ENCODE assay signal across 11 cellular contexts in genomic region chr7:24283559-24283899, GRCh38. TPM values are rescaled to one million over a fixed set of nuclear protein-coding genes. Genes with fewer than 3 reads are reported as not detected.
A peak's percentile ranks its signal among the peaks of the same experiment; 100 is the strongest.
DNase-seq lines count a peak whose midpoint lies in the region; ATAC-seq and TF ChIP-seq lines count a peak whose summit lies in the region.
"Had no signal": no experiment of that assay in that cellular context is flagged by ENCODE, and none has a peak within 500 bp of the region (broad histone marks: within the 10 kb centered on the region; RNA-seq: fewer than 3 reads in every experiment).

No MANE protein-coding gene starts in this region.

- TF ChIP-seq CTCF in psoas muscle (IDR thresholded peaks at IDR 0.05): no peak

- H3K9me3 ChIP-seq in HUES64 (ENCODE audit: insufficient read depth, low read depth, low read length) (peaks cover 11% of the 10 kb centered on the region), psoas muscle (no peaks in the 10 kb centered on the region)
- H3K9me3 ChIP-seq in effector memory CD4-positive, alpha-beta T cell (ENCODE audit: control insufficient read depth, low read length): no peaks in the 10 kb centered on the region

- peak; percentile 10 for DNase-seq in DMS79 treated with DMSO at 0.1 percent for 48 hours (lab: John Stamatoyannopoulos, UW)
- no peak for DNase-seq in DMS79 (lab: John Stamatoyannopoulos, UW)
- DNase-seq in effector memory CD4-positive, alpha-beta T cell: no peak
- no peak for DNase-seq in psoas muscle
- no peak for DNase-seq in middle frontal gyrus (ENCODE audit: extremely low spot score, low spot score)
- no peak for DNase-seq in GDM1 (lab: John Stamatoyannopoulos, UW)
- DNase-seq in NCI-H2081 treated with DMSO at 0.1 percent for 48 hours (lab: John Stamatoyannopoulos, UW): no peak

- intact Hi-C loops in psoas muscle (cut with DNase I): no loop called here

- no peak for ATAC-seq in psoas muscle

- peak overlapping the region; percentile 52 for H3K4me3 ChIP-seq in HUES64 (ENCODE audit: low read length)
- peak overlapping the region; percentile 30 for H3K4me3 ChIP-seq in effector memory CD4-positive, alpha-beta T cell (ENCODE audit: insufficient read depth, low read depth, low read length, poor library complexity, severe bottlenecking)
- H3K4me3 ChIP-seq in psoas muscle: peak overlapping the region; percentile 44

- H3K4me1 ChIP-seq in HUES64 (ENCODE audit: insufficient read depth, low read length): peaks cover 10% of the 10 kb centered on the region
- peaks cover 8% of the 10 kb centered on the region for H3K4me1 ChIP-seq in effector memory CD4-positive, alpha-beta T cell (ENCODE audit: control insufficient read depth, insufficient read depth, low read length, poor library complexity, severe bottlenecking)
- H3K4me1 ChIP-seq in psoas muscle: peaks cover 5% of the 10 kb centered on the region

- peaks cover 73% of the 10 kb centered on the region for H3K27me3 ChIP-seq in HUES64 (ENCODE audit: insufficient read depth, low read length)
- H3K27me3 ChIP-seq in effector memory CD4-positive, alpha-beta T cell (replicated peaks; ENCODE audit: control insufficient read depth, insufficient read depth, low read length, poor library complexity, severe bottlenecking): peaks cover 16% of the 10 kb centered on the region
- H3K27me3 ChIP-seq in psoas muscle (ENCODE audit: insufficient read depth in 3 of 3, low read length in 2 of 3): peaks cover 2 to 57% (median 12%) of the 10 kb centered on the region in 3 donors

- H3K27ac ChIP-seq in HUES64 (ENCODE audit: low read depth, low read length) (no peak overlapping the region), psoas muscle (no peak overlapping the region)
- H3K27ac ChIP-seq in effector memory CD4-positive, alpha-beta T cell (ENCODE audit: insufficient read depth, low read length, poor library complexity, severe bottlenecking): no peak overlapping the region
- H3K27ac ChIP-seq: 22Rv1, tibial nerve had no signal

- H3K36me3 ChIP-seq in HUES64 (ENCODE audit: insufficient read depth, low read length) (no peaks in the 10 kb centered on the region), psoas muscle (ENCODE audit: insufficient read depth in 1 of 2, low read depth in 1 of 2) (no peaks in the 10 kb centered on the region)
- H3K36me3 ChIP-seq in effector memory CD4-positive, alpha-beta T cell (ENCODE audit: control insufficient read depth, insufficient read depth, low read length): no peaks in the 10 kb centered on the region
- H3K36me3 ChIP-seq: tibial nerve had no signal

- H3K9ac ChIP-seq in HUES64 (ENCODE audit: low read depth, low read length): no peak overlapping the region

- 60% methylated on average over 19 of the region's 19 CpGs for WGBS in HUES64
- WGBS in psoas muscle, 3 donors: 1 to 3% (median 2%) methylated on average over 19 of the region's 19 CpGs

RNA-seq across cellular contexts. Expression of gene NPY, which starts 0.5 kb away (rescaled TPM):
- 2.0 TPM for polyA plus RNA-seq in HUES64 (2013, experiment 1 of 2)
- 2.1 TPM for polyA plus RNA-seq in HUES64 (2013, experiment 2 of 2)
- total RNA-seq in psoas muscle: under 1 TPM in 1 of 4 donors, not detected in 3; 0.69 TPM
- polyA plus RNA-seq in psoas muscle: 1 to 10 TPM in 1 of 3 donors, under 1 TPM in 1, not detected in 1; 0.34 to 3.4 TPM
- total RNA-seq: lung microvascular endothelial cell had no signal
